In genomic region chr11:842370-843002, GRCh38 we compare ENCODE assay signal across 8 cellular contexts. TPM values are rescaled to one million over a fixed set of nuclear protein-coding genes. Genes with fewer than 3 reads are reported as not detected.
DNase-seq lines count a peak whose midpoint lies in the region; ATAC-seq and TF ChIP-seq lines count a peak whose summit lies in the region.

TSS of gene POLR2L (minus strand) at chr11:842529. CDS start at chr11:842508, 21 bp downstream.
TSS of gene TSPAN4 (plus strand) at chr11:842852. CDS start at chr11:850305, 7,453 bp downstream.

- BruUV-seq in A673 (replicated peaks; lab: Mats Ljungman, UMichigan) = no TSS peak

- TF ChIP-seq POLR2A in GM18526 (IDR thresholded peaks at IDR 0.05; ENCODE audit: extremely low read depth, insufficient read length) = peak; percentile 99

- no peaks in the 10 kb centered on the region for H3K9me3 ChIP-seq in A673 (ENCODE audit: low read depth, low read length, poor library complexity, severe bottlenecking)

- TF ChIP-seq CTCF in A673 (conservative IDR thresholded peaks at IDR 0.05; ENCODE audit: low read depth, low read length) = no peak
- TF ChIP-seq CTCF in kidney epithelial cell (IDR thresholded peaks at IDR 0.05; ENCODE audit: insufficient read depth, low read length, poor library complexity, severe bottlenecking) = no peak

- H3K36me3 ChIP-seq in A673 (ENCODE audit: insufficient read depth, low read length, poor library complexity, severe bottlenecking) (peaks cover 15% of the 10 kb centered on the region), kidney epithelial cell (ENCODE audit: control insufficient read depth, insufficient read depth, low read length) (peaks cover 5% of the 10 kb centered on the region)

- CTCF ChIA-PET in A673 (lab: Charles Lee) = no interaction called here

- intact Hi-C loops in A673 (cut with micrococcal nuclease; ENCODE audit: unreplicated experiment) = no loop called here

- DNase-seq in A673 (ENCODE audit: low spot score) (peak; percentile 92), NCI-H2227 (lab: John Stamatoyannopoulos, UW; ENCODE audit: unreplicated experiment) (peak; percentile 96), cerebellum (ENCODE audit: low spot score) (peak; percentile 93), kidney epithelial cell (ENCODE audit: low read depth) (no peak)
- DNase-seq in activated CD4-positive, alpha-beta T cell treated with anti-CD3 and anti-CD28 coated beads for 24 hours (ENCODE audit: low read depth in 2 of 2) = peak; percentile 82 to 83
- DNase-seq in stimulated activated CD4-positive, alpha-beta T cell treated with anti-CD3 and anti-CD28 coated beads, Interleukin-15, amount 100 ng/mL, for 24 hours = peak; percentile 93

- peak within 1 kb of the TSS; percentile 99 for H3K4me3 ChIP-seq in A673 (ENCODE audit: low read depth, low read length, poor library complexity, severe bottlenecking)
- peak within 1 kb of the TSS; percentile 93 for H3K4me3 ChIP-seq in kidney epithelial cell (ENCODE audit: low read depth, low read length)

- H3K4me1 ChIP-seq in A673 (ENCODE audit: insufficient read depth, low read length, poor library complexity, severe bottlenecking) = peaks cover 13% of the 10 kb centered on the region

- H3K27ac ChIP-seq in A673 (ENCODE audit: low read depth, low read length, poor library complexity, severe bottlenecking) = peak within 1 kb of the TSS; percentile 100

- H3K27me3 ChIP-seq in A673 (replicated peaks; ENCODE audit: insufficient read depth, low read depth, low read length, poor library complexity) = no peaks in the 10 kb centered on the region
- no peaks in the 10 kb centered on the region for H3K27me3 ChIP-seq in kidney epithelial cell (ENCODE audit: control insufficient read depth, insufficient read depth, low read length)

- peak; percentile 30 for ATAC-seq in HG03060 (IDR thresholded peaks at IDR 0.05; ENCODE audit: low read depth, unreplicated experiment)

- POLR2A ChIA-PET in A673 (lab: Charles Lee; ENCODE audit: low non-redundant PET) = interaction anchor here (0.6 kb wide), 1 partner anchor 25 kb away, joined by 6 read pairs; no protein-coding TSS in a partner anchor

RNA-seq across cellular contexts. Expression of gene POLR2L, which starts in this region (rescaled TPM):
- total RNA-seq in A673 (2021) (88.7 and 117 TPM in 2 replicates), cerebellum (23.7 TPM), kidney epithelial cell (42.0 and 45.1 TPM in 2 replicates)

RNA-seq across cellular contexts. Expression of gene TSPAN4, which starts in this region (rescaled TPM):
- total RNA-seq in A673 (2021) (17.5 and 20.4 TPM in 2 replicates), cerebellum (34.8 TPM), kidney epithelial cell (77.5 and 77.9 TPM in 2 replicates)
